Comparison of ENCODE assay signal across 37 cellular contexts in genomic region chrX:24391362-24391761, GRCh38. TPM values are rescaled to one million over a fixed set of nuclear protein-coding genes. Genes with fewer than 3 reads are reported as not detected.
"Had no signal": no experiment of that assay in that cellular context is flagged by ENCODE, and none has a peak within 500 bp of the region (broad histone marks: within the 10 kb centered on the region; RNA-seq: fewer than 3 reads in every experiment).

No MANE protein-coding gene starts in this region.

- ATAC-seq: activated CD8-positive, alpha-beta memory T cell treated with anti-CD3 and anti-CD28 coated beads, Interleukin-2, amount 10 ng/mL, durations not matched to agents 7 days and 5 days; Panc1; SK-N-SH treated with all-trans-retinoic acid at 6 μM for 48 hours; T-cell; T-helper 17 cell had no signal

- H3K9me3 ChIP-seq: MG63 had no signal

- H3K27me3 ChIP-seq: brain microvascular endothelial cell, MG63 had no signal

- DNase-seq: activated B cell treated with CpG ODN at 0.5 μM for 24 hours; activated CD4-positive, alpha-beta memory T cell treated with anti-CD3 and anti-CD28 coated beads, Interleukin-2, amount 10 ng/mL, durations not matched to agents 7 days and 5 days; activated CD4-positive, alpha-beta T cell treated with anti-CD3 and anti-CD28 coated beads for 4 hours; activated CD4-positive, alpha-beta T cell treated with anti-CD3 and anti-CD28 coated beads, Interleukin-2, amount 50 U/mL, for 1 hour; activated CD4-positive, CD25-positive, alpha-beta regulatory T cell treated with anti-CD3 and anti-CD28 coated beads, Interleukin-2, amount 50 U/mL, for 72 hours; activated CD8-positive, alpha-beta memory T cell treated with anti-CD3 and anti-CD28 coated beads for 24 hours; activated CD8-positive, alpha-beta memory T cell treated with anti-CD3 and anti-CD28 coated beads, Interleukin-2, amount 10 ng/mL, durations not matched to agents 7 days and 5 days; activated CD8-positive, alpha-beta memory T cell treated with anti-CD3 and anti-CD28 coated beads, Interleukin-2, amount 50 U/mL, for 48 hours; activated effector memory CD4-positive, alpha-beta T cell treated with Interleukin-2 at 50 U/mL for 16 hours; activated naive CD4-positive, alpha-beta T cell treated with anti-CD3 and anti-CD28 coated beads, Interleukin-2, amount 50 U/mL, for 16 hours; activated naive CD8-positive, alpha-beta T cell treated with anti-CD3 and anti-CD28 coated beads for 36 hours; activated T-cell treated with anti-CD3 and anti-CD28 coated beads, Interleukin-2, amount 50 U/mL, for 48 hours; amniotic stem cell; aorta; brain microvascular endothelial cell; central memory CD4-positive, alpha-beta T cell; Karpas-422; KBM-7; MG63; NCI-H1048; NCI-H1105 treated with DMSO at 0.1 percent for 48 hours; NCI-H146; NCI-H187; NCI-H2081 treated with DMSO at 0.1 percent for 48 hours; NCI-H2227 treated with DMSO at 0.1 percent for 48 hours; NCI-H446 treated with DMSO at 0.1 percent for 48 hours; NCI-H524; NCI-H774; SHP77 treated with DMSO at 0.1 percent for 48 hours; T-cell; T-helper 17 cell had no signal

- H3K27ac ChIP-seq: brain microvascular endothelial cell, VCaP had no signal

- H3K4me3 ChIP-seq: MG63 had no signal

- H3K36me3 ChIP-seq: brain microvascular endothelial cell, MG63 had no signal

RNA-seq across cellular contexts. Expression of gene SUPT20HL1, which starts 30.9 kb away (rescaled TPM):
- total RNA-seq: activated B cell treated with CpG ODN at 0.5 μM for 24 hours; activated CD4-positive, alpha-beta memory T cell treated with anti-CD3 and anti-CD28 coated beads, Interleukin-2, amount 10 ng/mL, durations not matched to agents 7 days and 5 days; activated CD8-positive, alpha-beta memory T cell treated with anti-CD3 and anti-CD28 coated beads, Interleukin-2, amount 10 ng/mL, durations not matched to agents 7 days and 5 days; activated naive CD8-positive, alpha-beta T cell treated with anti-CD3 and anti-CD28 coated beads for 36 hours; cerebellum; RPMI7951; SK-MEL-5; T-cell; T-helper 17 cell had no signal
